Comparison of ENCODE assay signal across 7 cellular contexts in genomic region chr1:52632732-52633290, GRCh38. TPM values are rescaled to one million over a fixed set of nuclear protein-coding genes. Genes with fewer than 3 reads are reported as not detected.
DNase-seq lines count a peak whose midpoint lies in the region; ATAC-seq, FAIRE-seq and TF ChIP-seq lines count a peak whose summit lies in the region.

SHISAL2A (plus strand) TSS chr1:52633168; CDS start chr1:52633494, 326 bp downstream.

- H3K9me1 ChIP-seq in K562 (ENCODE audit: control insufficient read depth, insufficient read depth, low read length): no peaks in the 10 kb centered on the region

- in situ Hi-C loops in GM23248 (cut with MboI) (no loop called here), K562 (cut with MboI) (no loop called here)

- POLR2A ChIA-PET in K562 (lab: Yijun Ruan, JAX): interaction anchor here (0.7 to 1.1 kb wide), 2 partner anchors 16 to 22 kb away, joined by 3 to 5 read pairs; no protein-coding TSS in a partner anchor

- no peaks in the 10 kb centered on the region for H3K4me1 ChIP-seq in GM23248 (ENCODE audit: insufficient read depth)
- peaks cover 17 to 19% of the 10 kb centered on the region in 2 experiments; a peak in 4 of 5 replicates for H3K4me1 ChIP-seq in K562 (replicated peaks in 1 of 2; ENCODE audit: control insufficient read depth in 2 of 2, insufficient read depth in 2 of 2, low read length in 2 of 2)

- no TSS peak for BruUV-seq in K562 (replicated peaks; lab: Mats Ljungman, UMichigan)

- no peak for TF ChIP-seq CTCF in K562 (IDR thresholded peaks at IDR 0.05 in 2 of 3, conservative IDR thresholded peaks at IDR 0.05 in 1 of 3; ENCODE audit: insufficient read depth in 2 of 3, low read depth in 1 of 3, low read length in 3 of 3)

- CTCF ChIA-PET in K562 (lab: Yijun Ruan, JAX; ENCODE audit: low intra/inter-chr PET ratio): no interaction called here

- H3K4me3 ChIP-seq in GM23248 (peak within 1 kb of the TSS; percentile 27), K562 (no peak within 1 kb of the TSS)

- H3K27ac ChIP-seq in GM23248: no peak within 1 kb of the TSS
- peak within 1 kb of the TSS; percentile 2; the same call in 2 of the 3 replicates for H3K27ac ChIP-seq in K562 (ENCODE audit: extremely low read depth, low read depth, low read length)

- TF ChIP-seq EP300 in K562 (IDR thresholded peaks at IDR 0.05; ENCODE audit: low read length): no peak

- FAIRE-seq in K562 (lab: Jason Lieb, UNC): no peak

- no peak for TF ChIP-seq POLR2A in K562 (conservative IDR thresholded peaks at IDR 0.05)

- H3K79me2 ChIP-seq in GM23248 (ENCODE audit: insufficient read depth) (no peaks in the 10 kb centered on the region), K562 (ENCODE audit: control insufficient read depth, insufficient read depth, low read length) (no peaks in the 10 kb centered on the region)

- H2AFZ ChIP-seq in GM23248 (peak within 1 kb of the TSS; percentile 27), K562 (ENCODE audit: low read depth, low read length) (peak within 1 kb of the TSS; percentile 88)

- intact Hi-C loops in K562 (cut with micrococcal nuclease): no loop called here

- H3K9me3 ChIP-seq in GM23248 (ENCODE audit: low read depth) (no peaks in the 10 kb centered on the region), K562 (replicated peaks; ENCODE audit: control insufficient read depth, insufficient read depth, low read depth, low read length) (no peaks in the 10 kb centered on the region)

- no peaks in the 10 kb centered on the region for H3F3A ChIP-seq in GM23248 (ENCODE audit: insufficient read depth)

- H3K9ac ChIP-seq in GM23248: no peak within 1 kb of the TSS
- peak within 1 kb of the TSS in 1 of 2 experiments; percentile 70; a peak in 2 of 4 replicates for H3K9ac ChIP-seq in K562 (ENCODE audit: insufficient read depth in 1 of 2, low read depth in 2 of 2, low read length in 2 of 2)

- H3K9me2 ChIP-seq in GM23248 (ENCODE audit: insufficient read depth): no peaks in the 10 kb centered on the region

- H3K36me3 ChIP-seq in GM23248 (ENCODE audit: low read depth): no peaks in the 10 kb centered on the region
- no peaks in the 10 kb centered on the region for H3K36me3 ChIP-seq in K562 (ENCODE audit: control insufficient read depth, insufficient read depth, low read length)

- DNase-seq in GM23248 (peak; percentile 35), T-helper 22 cell (ENCODE audit: low read depth) (peak; percentile 47), K562 (ENCODE audit: extremely low read depth in 1 of 4, low spot score in 3 of 4) (no peak), left kidney (ENCODE audit: low read depth, low spot score) (peak; percentile 86), H4 (ENCODE audit: low spot score) (no peak), NCI-H1694 treated with DMSO at 0.1 percent for 48 hours (lab: John Stamatoyannopoulos, UW) (no peak)
- DNase-seq in stimulated activated CD4-positive, alpha-beta T cell treated with anti-CD3 and anti-CD28 coated beads, TNF-alpha, amount 100 ng/mL, for 4 hours (ENCODE audit: low read depth in 3 of 3): peak; percentile 50 to 53 (median 50)

- H3K4me2 ChIP-seq in GM23248 (ENCODE audit: unreplicated experiment) (peak within 1 kb of the TSS; percentile 20), K562 (ENCODE audit: insufficient read depth, low read length) (no peak within 1 kb of the TSS; the same call in 1 of the 2 replicates)

- 10 to 14% methylated on average over 29 to 46 of the region's 53 CpGs for WGBS in GM23248 (ENCODE audit: low coverage in 1 of 2, low lambda C conversion rate in 2 of 2, missing lambda C conversion rate in 2 of 2), 2 experiments
- WGBS in K562 (ENCODE audit: insufficient coverage, low coverage, missing lambda C conversion rate): 94% methylated on average over 23 of the region's 53 CpGs

- H4K20me1 ChIP-seq in GM23248 (ENCODE audit: insufficient read depth): no peaks in the 10 kb centered on the region
- no peaks in the 10 kb centered on the region for H4K20me1 ChIP-seq in K562 (replicated peaks; ENCODE audit: control insufficient read depth, insufficient read depth, low read length)

- TF ChIP-seq RAD21 in K562 (CRISPR knock-in tag; conservative IDR thresholded peaks at IDR 0.05 in 1 of 2, IDR thresholded peaks at IDR 0.05 in 1 of 2): no peak

- H3K27me3 ChIP-seq in GM23248 (replicated peaks; ENCODE audit: insufficient read depth) (peaks cover 26% of the 10 kb centered on the region), K562 (ENCODE audit: control insufficient read depth in 2 of 2, insufficient read depth in 2 of 2, low read length in 2 of 2) (no peaks in the 10 kb centered on the region)

- no peak for ATAC-seq in K562

TF ChIP-seq in K562, 482 proteins besides CTCF, POLR2A, EP300 and RAD21:
- TF ChIP-seq THRB (CRISPR knock-in tag; conservative IDR thresholded peaks at IDR 0.05) (no peak), MED1 (CRISPR knock-in tag; IDR thresholded peaks at IDR 0.05; ENCODE audit: borderline replicate concordance) (no peak), TBL1XR1 (IDR thresholded peaks at IDR 0.05; ENCODE audit: low read length in 2 of 2) (no peak), ZNF717 (CRISPR knock-in tag; IDR thresholded peaks at IDR 0.05) (no peak), ZBTB33 (CRISPR knock-in tag; IDR thresholded peaks at IDR 0.05) (peak; percentile 32; the same call in 1 of the 2 replicates), ZNF444 (CRISPR knock-in tag; IDR thresholded peaks at IDR 0.05) (no peak)

RNA-seq across cellular contexts. Expression of gene SHISAL2A, which starts in this region (rescaled TPM):
- total RNA-seq in GM23248 (2014; rRNA removed; shearing (Covaris generic)): not detected in 2 replicates
- polyA plus RNA-seq in GM23248 (2016; fragmentation: Nextera tagmentation; extraction: Ambion mirVana) (not detected in 2 replicates), K562 (2011; rRNA removed) (not detected in 2 replicates), K562 (2014; fragmentation: Illumina TruSeq; extraction: Trizol) (not detected in 2 replicates), K562 (2014; fragmentation: Nextera tagmentation; extraction: Ambion mirVana) (not detected), K562 (2014; rRNA removed) (not detected in 2 replicates)
- not detected in 2 replicates for total RNA-seq in K562 (2011; cell fraction: chromatin; rRNA removed; ENCODE audit: low replicate concordance)
- total RNA-seq in K562 (2011; cell fraction: nucleolus; rRNA removed): not detected in 2 replicates
- not detected in 2 replicates for total RNA-seq in K562 (2011; cell fraction: nucleoplasm; rRNA removed)
- total RNA-seq in K562 (2014; rRNA removed) (not detected in 2 replicates), K562 (2014; rRNA removed; fragmentation: Illumina TruSeq; extraction: Trizol) (not detected in 2 replicates), K562 (2015; rRNA removed; fragmentation: Illumina TruSeq; extraction: Trizol) (not detected in 2 replicates), K562 (2021) (0.11 TPM in 1 of 2 replicates, not detected in the other)
- polyA plus RNA-seq in K562 (2011; cell fraction: cytosol; rRNA removed): not detected in 2 replicates
- not detected in 2 replicates for polyA plus RNA-seq in K562 (2011; cell fraction: nucleus; rRNA removed)
- polyA plus RNA-seq in K562 (2012): not detected in 2 replicates
- not detected in 2 replicates for polyA minus RNA-seq in K562 (2011; rRNA and poly(A)+ RNA removed)
- polyA minus RNA-seq in K562 (2011; cell fraction: cytosol; rRNA and poly(A)+ RNA removed): not detected in 2 replicates
- not detected in 2 replicates for polyA minus RNA-seq in K562 (2011; cell fraction: nucleus; rRNA and poly(A)+ RNA removed)
- total RNA-seq in H4 (2014; rRNA removed; shearing (Covaris generic)): not detected in 2 replicates

Comparison
In these comparisons a context has a peak if more than half of its experiments do, and no peak if none do; other contexts are left out.
1. Peak in DNase-seq, H3K4me3 ChIP-seq and H3K4me2 ChIP-seq in GM23248; RNA of the gene not detected or under 1 TPM.
2. DNase-seq: peak in T-helper 22 cell (single experiment), left kidney (single experiment) and stimulated activated CD4-positive, alpha-beta T cell treated with anti-CD3 and anti-CD28 coated beads, TNF-alpha, amount 100 ng/mL, for 4 hours (3 of 3); none in K562 (0 of 4), H4 (single experiment) and NCI-H1694 treated with DMSO at 0.1 percent for 48 hours (single experiment).